ENCODE assay signal across 9 cellular contexts in genomic region chr19:1076951-1077350, GRCh38.
DNase-seq lines count a peak whose midpoint lies in the region; ATAC-seq lines count a peak whose summit lies in the region.
"Had no signal": no experiment of that assay in that cellular context is flagged by ENCODE, and none has a peak within 500 bp of the region (broad histone marks: within the 10 kb centered on the region; RNA-seq: fewer than 3 reads in every experiment).

No MANE protein-coding gene starts in this region.

- H3K4me3 Mint-ChIP-seq in activated naive CD4-positive, alpha-beta T cell treated with anti-CD3 and anti-CD28 coated beads, Interleukin-2, amount 50 U/mL, for 24 hours: peak overlapping the region; percentile 82
- peak overlapping the region; percentile 45 for H3K4me3 Mint-ChIP-seq in stimulated activated naive CD8-positive, alpha-beta T cell treated with anti-CD3 and anti-CD28 coated beads, Interleukin-15, Interleukin-2, amounts not matched to agents 100 ng/mL and 50 ng/mL, for 24 hours

- H3K4me1 Mint-ChIP-seq in activated naive CD4-positive, alpha-beta T cell treated with anti-CD3 and anti-CD28 coated beads, Interleukin-2, amount 50 U/mL, for 24 hours: peaks cover 62% of the 10 kb centered on the region
- peaks cover 72% of the 10 kb centered on the region for H3K4me1 Mint-ChIP-seq in stimulated activated naive CD8-positive, alpha-beta T cell treated with anti-CD3 and anti-CD28 coated beads, Interleukin-15, Interleukin-2, amounts not matched to agents 100 ng/mL and 50 ng/mL, for 24 hours (ENCODE audit: low read depth)

- no peaks in the 10 kb centered on the region for H3K27me3 Mint-ChIP-seq in activated naive CD4-positive, alpha-beta T cell treated with anti-CD3 and anti-CD28 coated beads, Interleukin-2, amount 50 U/mL, for 24 hours
- no peaks in the 10 kb centered on the region for H3K27me3 Mint-ChIP-seq in stimulated activated naive CD8-positive, alpha-beta T cell treated with anti-CD3 and anti-CD28 coated beads, Interleukin-15, Interleukin-2, amounts not matched to agents 100 ng/mL and 50 ng/mL, for 24 hours

- peaks cover 3% of the 10 kb centered on the region for H3K36me3 Mint-ChIP-seq in activated naive CD4-positive, alpha-beta T cell treated with anti-CD3 and anti-CD28 coated beads, Interleukin-2, amount 50 U/mL, for 24 hours
- peaks cover 51% of the 10 kb centered on the region for H3K36me3 Mint-ChIP-seq in stimulated activated naive CD8-positive, alpha-beta T cell treated with anti-CD3 and anti-CD28 coated beads, Interleukin-15, Interleukin-2, amounts not matched to agents 100 ng/mL and 50 ng/mL, for 24 hours (ENCODE audit: low read depth)

- peak; percentile 62 for DNase-seq in SKM-1 treated with dmso at 0.1 percent for 144 hours (lab: John Stamatoyannopoulos, UW; ENCODE audit: unreplicated experiment)
- peak; percentile 63 for DNase-seq in medulla oblongata (ENCODE audit: extremely low spot score)
- DNase-seq in NCI-H524 treated with DMSO at 0.1 percent for 48 hours (lab: John Stamatoyannopoulos, UW): no peak
- DNase-seq in NCI-H2107 (lab: John Stamatoyannopoulos, UW): no peak
- DNase-seq: IMR-90 had no signal

- H3K27ac Mint-ChIP-seq in activated naive CD4-positive, alpha-beta T cell treated with anti-CD3 and anti-CD28 coated beads, Interleukin-2, amount 50 U/mL, for 24 hours: peak overlapping the region; percentile 66
- peak overlapping the region; percentile 71 for H3K27ac Mint-ChIP-seq in stimulated activated naive CD8-positive, alpha-beta T cell treated with anti-CD3 and anti-CD28 coated beads, Interleukin-15, Interleukin-2, amounts not matched to agents 100 ng/mL and 50 ng/mL, for 24 hours

- peak; percentile 50 for ATAC-seq in GM18858 (IDR thresholded peaks at IDR 0.05; ENCODE audit: unreplicated experiment)
- peak; percentile 59 for ATAC-seq in HG03066 (IDR thresholded peaks at IDR 0.05; ENCODE audit: low read depth, unreplicated experiment)

- no peaks in the 10 kb centered on the region for H3K9me3 Mint-ChIP-seq in activated naive CD4-positive, alpha-beta T cell treated with anti-CD3 and anti-CD28 coated beads, Interleukin-2, amount 50 U/mL, for 24 hours
- no peaks in the 10 kb centered on the region for H3K9me3 Mint-ChIP-seq in stimulated activated naive CD8-positive, alpha-beta T cell treated with anti-CD3 and anti-CD28 coated beads, Interleukin-15, Interleukin-2, amounts not matched to agents 100 ng/mL and 50 ng/mL, for 24 hours

Comparison
In these comparisons a context has a peak if more than half of its experiments do, and no peak if none do; other contexts are left out.
1. DNase-seq: peak in SKM-1 treated with dmso at 0.1 percent for 144 hours (single experiment) and medulla oblongata (single experiment); none in NCI-H524 treated with DMSO at 0.1 percent for 48 hours (single experiment) and NCI-H2107 (single experiment).